Comparison of ENCODE assay signal across 1 cellular context in the genomic region with DNA sequence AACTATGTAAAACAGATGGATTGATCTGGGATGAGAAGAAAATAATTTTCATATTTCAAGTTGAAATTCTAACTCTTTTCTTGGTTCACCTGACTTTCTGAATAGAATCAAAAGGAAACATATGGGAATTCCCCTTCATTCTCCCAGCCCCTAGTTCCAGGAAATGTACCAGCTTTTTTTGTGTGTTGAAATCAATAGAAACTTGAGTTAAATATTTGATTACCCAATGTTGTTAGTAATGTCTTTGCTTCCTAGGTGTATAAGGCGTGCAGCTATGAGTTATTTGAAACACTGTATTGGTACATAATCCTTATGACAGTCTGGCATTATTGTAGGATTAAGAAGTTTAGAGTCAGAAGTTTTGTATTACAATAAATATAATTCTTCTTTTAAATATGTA.
TF ChIP-seq lines count a peak whose summit lies in the region.

No MANE protein-coding gene starts in this region.

TF ChIP-seq in IMR-90, 13 proteins besides CTCF, POLR2A, EP300 and RAD21:
- TF ChIP-seq BHLHE40 (IDR thresholded peaks at IDR 0.05; ENCODE audit: low read depth, low read length) = no peak
